Comparison of ENCODE assay signal across 16 cellular contexts in genomic region chr1:163131981-163132380, GRCh38.
DNase-seq lines count a peak whose midpoint lies in the region; ATAC-seq, FAIRE-seq and TF ChIP-seq lines count a peak whose summit lies in the region.
"Had no signal": no experiment of that assay in that cellular context is flagged by ENCODE, and none has a peak within 500 bp of the region (broad histone marks: within the 10 kb centered on the region; RNA-seq: fewer than 3 reads in every experiment).

No MANE protein-coding gene starts in this region.

- H3K79me2 ChIP-seq in GM23338 (replicated peaks; ENCODE audit: insufficient read depth): no peaks in the 10 kb centered on the region

- peak; percentile 87 for ATAC-seq in GM23338
- ATAC-seq in WTC11: peak; percentile 96
- no peak for ATAC-seq in HG02840 (IDR thresholded peaks at IDR 0.05; ENCODE audit: low FRiP score, unreplicated experiment)

- H3K36me3 Mint-ChIP-seq in GM23338 (ENCODE audit: low read depth): peaks cover 5% of the 10 kb centered on the region; the same call in 1 of the 3 replicates
- peaks cover 8% of the 10 kb centered on the region for H3K36me3 Mint-ChIP-seq in WTC11
- H3K36me3 Mint-ChIP-seq in mesothelial cell of epicardium: peaks cover 7% of the 10 kb centered on the region
- H3K36me3 Mint-ChIP-seq: CD8-positive, alpha-beta memory T cell had no signal

- H3K4me3 ChIP-seq in GM23338: no peak overlapping the region
- H3K4me3 ChIP-seq: BLaER1 had no signal

- no peak overlapping the region for H3K27ac Mint-ChIP-seq in GM23338
- no peak overlapping the region for H3K27ac Mint-ChIP-seq in WTC11
- peak overlapping the region; percentile 15 for H3K27ac Mint-ChIP-seq in mesothelial cell of epicardium
- H3K27ac Mint-ChIP-seq: CD8-positive, alpha-beta memory T cell; HFFc6 had no signal

- CTCF ChIA-PET in WTC11 (lab: Charles Lee): interaction anchor here (1.5 kb wide), 1 partner anchor 63 kb away, joined by 3 read pairs; the partner anchor contains the start of gene RGS4

- H3K27ac ChIP-seq in GM23338 (ENCODE audit: low read depth): no peak overlapping the region
- H3K27ac ChIP-seq: BLaER1 had no signal

- peaks cover 10% of the 10 kb centered on the region; the same call in 1 of the 2 replicates for H3K9me2 ChIP-seq in GM23338 (ENCODE audit: insufficient read depth)

- peak overlapping the region; percentile 60; the same call in 1 of the 2 replicates for H2AFZ ChIP-seq in GM23338

- H3K27me3 Mint-ChIP-seq in GM23338 (ENCODE audit: insufficient read depth, low read depth, poor library complexity) (peaks cover 2% of the 10 kb centered on the region), WTC11 (ENCODE audit: low read depth) (no peaks in the 10 kb centered on the region), mesothelial cell of epicardium (ENCODE audit: low read depth) (no peaks in the 10 kb centered on the region)

- peaks cover 6% of the 10 kb centered on the region; the same call in 1 of the 2 replicates for H3K4me1 ChIP-seq in GM23338 (ENCODE audit: insufficient read depth)
- H3K4me1 ChIP-seq: BLaER1, Caco-2 had no signal

- H4K20me1 ChIP-seq in GM23338 (replicated peaks; ENCODE audit: insufficient read depth): no peaks in the 10 kb centered on the region
- H4K20me1 ChIP-seq: BLaER1 had no signal

- H3K4me3 Mint-ChIP-seq in GM23338 (no peak overlapping the region), WTC11 (no peak overlapping the region), mesothelial cell of epicardium (no peak overlapping the region)
- H3K4me3 Mint-ChIP-seq: CD8-positive, alpha-beta memory T cell; HFFc6; IgD-negative memory B cell had no signal

- no peak for TF ChIP-seq CTCF in GM23338 (conservative IDR thresholded peaks at IDR 0.05; ENCODE audit: low read depth in 2 of 2)
- TF ChIP-seq CTCF in WTC11 (IDR thresholded peaks at IDR 0.05): no peak
- TF ChIP-seq CTCF in mesothelial cell of epicardium (IDR thresholded peaks at IDR 0.05; ENCODE audit: unreplicated experiment): no peak
- TF ChIP-seq CTCF in D721Med (IDR thresholded peaks at IDR 0.05; ENCODE audit: insufficient read depth, missing control alignments): no peak

- POLR2A ChIA-PET in WTC11 (lab: Charles Lee): interaction anchor here (0.5 kb wide), 1 partner anchor 249 kb away, joined by 3 read pairs; no protein-coding TSS in a partner anchor

- H3K27me3 ChIP-seq in GM23338 (ENCODE audit: insufficient read depth): no peaks in the 10 kb centered on the region
- H3K27me3 ChIP-seq: BLaER1 had no signal

- FAIRE-seq in D721Med (lab: Jason Lieb, UNC): no peak

- H3K4me2 ChIP-seq in GM23338: 0 out of 2 replicates have a peak overlapping the region, but pooled peaks have one; percentile 17
- H3K4me2 ChIP-seq: BLaER1 had no signal

- DNase-seq in GM23338 (ENCODE audit: low spot score): peak; percentile 68
- peak; percentile 16 for DNase-seq in WTC11 (ENCODE audit: low spot score)
- DNase-seq in iPS DF 19.7 (ENCODE audit: low read depth, low spot score): peak; percentile 38
- DNase-seq in mesothelial cell of epicardium (ENCODE audit: low spot score in 2 of 2, unreplicated experiment in 2 of 2): no peak
- no peak for DNase-seq in SIG-M5 treated with dmso at 0.1 percent for 504 hours (lab: John Stamatoyannopoulos, UW; ENCODE audit: unreplicated experiment)
- no peak for DNase-seq in D721Med (ENCODE audit: insufficient read length, low spot score)
- DNase-seq: 8988T; AML-193; Caco-2; CD8-positive, alpha-beta memory T cell; DMS53; H7; HFFc6 had no signal

- H3K9me3 Mint-ChIP-seq in GM23338 (no peaks in the 10 kb centered on the region; the same call in 1 of the 3 replicates), WTC11 (peaks cover 19% of the 10 kb centered on the region), mesothelial cell of epicardium (peaks cover 15% of the 10 kb centered on the region)
- H3K9me3 Mint-ChIP-seq: HFFc6 had no signal

- H3K36me3 ChIP-seq in GM23338 (ENCODE audit: insufficient read depth): no peaks in the 10 kb centered on the region; the same call in 1 of the 2 replicates
- H3K36me3 ChIP-seq: BLaER1 had no signal

- no peaks in the 10 kb centered on the region for H3F3A ChIP-seq in GM23338 (replicated peaks; ENCODE audit: low read depth)

- H3K4me1 Mint-ChIP-seq in GM23338 (peaks cover 8% of the 10 kb centered on the region), WTC11 (peaks cover 25% of the 10 kb centered on the region), mesothelial cell of epicardium (peaks cover 14% of the 10 kb centered on the region)
- H3K4me1 Mint-ChIP-seq: CD8-positive, alpha-beta memory T cell; IgD-negative memory B cell had no signal

TF ChIP-seq in WTC11, 78 proteins besides CTCF, POLR2A, EP300 and RAD21:
- no peak for TF ChIP-seq ZNF138 (CRISPR knock-in tag; conservative IDR thresholded peaks at IDR 0.05)
- no peak for TF ChIP-seq FOXP1 (CRISPR knock-in tag; IDR thresholded peaks at IDR 0.05; ENCODE audit: borderline replicate concordance)
- TF ChIP-seq ZNF671 (CRISPR knock-in tag; IDR thresholded peaks at IDR 0.05): no peak
- peak; percentile 48; the same call in 1 of the 2 replicates for TF ChIP-seq ZSCAN18 (CRISPR knock-in tag; IDR thresholded peaks at IDR 0.05)
- no peak for TF ChIP-seq ATF1 (CRISPR knock-in tag; IDR thresholded peaks at IDR 0.05)
- no peak for TF ChIP-seq RELA (CRISPR knock-in tag; IDR thresholded peaks at IDR 0.05; ENCODE audit: borderline replicate concordance)
- TF ChIP-seq GRHL2 (CRISPR knock-in tag; IDR thresholded peaks at IDR 0.05; ENCODE audit: insufficient replicate concordance, severe bottlenecking): no peak

Comparison
In these comparisons a context has a peak if more than half of its experiments do, and no peak if none do; other contexts are left out.
1. DNase-seq: peak in GM23338 (single experiment), WTC11 (single experiment) and iPS DF 19.7 (single experiment); none in mesothelial cell of epicardium (0 of 2), SIG-M5 treated with dmso at 0.1 percent for 504 hours (single experiment) and D721Med (single experiment).